13 cellular contexts compared by ENCODE assay signal in genomic region chr5:119286516-119287488, GRCh38.
DNase-seq lines count a peak whose midpoint lies in the region; TF ChIP-seq lines count a peak whose summit lies in the region.
"Had no signal": no experiment of that assay in that cellular context is flagged by ENCODE, and none has a peak within 500 bp of the region (broad histone marks: within the 10 kb centered on the region; RNA-seq: fewer than 3 reads in every experiment).

No MANE protein-coding gene starts in this region.

- H3K36me3 ChIP-seq in OCI-LY1 (ENCODE audit: insufficient read depth, low read length), result peaks cover 19% of the 10 kb centered on the region
- peaks cover 0 to 2% (median 0%) of the 10 kb centered on the region in 5 donors for H3K36me3 ChIP-seq in subcutaneous abdominal adipose tissue (ENCODE audit: control insufficient read depth in 5 of 5, insufficient read depth in 5 of 5, low read length in 5 of 5)

- H3K9me2 ChIP-seq in OCI-LY1 (ENCODE audit: low read depth, low read length), result no peaks in the 10 kb centered on the region

- no peaks in the 10 kb centered on the region for H4K20me1 ChIP-seq in OCI-LY1 (ENCODE audit: insufficient read depth, low read length)

- no peaks in the 10 kb centered on the region for H3K27me3 ChIP-seq in OCI-LY1 (ENCODE audit: insufficient read depth, low read length)
- H3K27me3 ChIP-seq in subcutaneous abdominal adipose tissue (ENCODE audit: control insufficient read depth in 5 of 5, insufficient read depth in 4 of 5, low read length in 5 of 5), result no peaks in the 10 kb centered on the region

- H3K9me3 ChIP-seq in OCI-LY1 (ENCODE audit: low read length), result no peaks in the 10 kb centered on the region
- no peaks in the 10 kb centered on the region for H3K9me3 ChIP-seq in subcutaneous abdominal adipose tissue (ENCODE audit: control insufficient read depth in 5 of 5, low read length in 5 of 5)
- H3K9me3 ChIP-seq: mucosa of descending colon had no signal

- TF ChIP-seq CTCF in OCI-LY1 (IDR thresholded peaks at IDR 0.05; ENCODE audit: low read length) (no peak), chondrocyte (IDR thresholded peaks at IDR 0.05) (no peak)

- peak overlapping the region; percentile 70 for H3K4me3 Mint-ChIP-seq in activated T-cell treated with anti-CD3 and anti-CD28 coated beads, Interleukin-2, amount 50 U/mL, for 24 hours
- no peak overlapping the region for H3K4me3 Mint-ChIP-seq in chondrocyte (ENCODE audit: unreplicated experiment)

- peaks cover 3% of the 10 kb centered on the region for H3K9me3 Mint-ChIP-seq in activated T-cell treated with anti-CD3 and anti-CD28 coated beads, Interleukin-2, amount 50 U/mL, for 24 hours
- no peaks in the 10 kb centered on the region for H3K9me3 Mint-ChIP-seq in chondrocyte (ENCODE audit: low read depth)

- no peaks in the 10 kb centered on the region for H3K27me3 Mint-ChIP-seq in activated T-cell treated with anti-CD3 and anti-CD28 coated beads, Interleukin-2, amount 50 U/mL, for 24 hours
- no peaks in the 10 kb centered on the region for H3K27me3 Mint-ChIP-seq in chondrocyte (ENCODE audit: low read depth)

- peaks cover 96% of the 10 kb centered on the region for H3K79me2 ChIP-seq in OCI-LY1 (ENCODE audit: insufficient read depth, low read length)

- no peak overlapping the region for H2AFZ ChIP-seq in OCI-LY1 (ENCODE audit: low read length)

- DNase-seq in activated T-cell treated with anti-CD3 and anti-CD28 coated beads, Interleukin-2, amount 50 U/mL, for 24 hours, result no peak
- DNase-seq in activated T-cell treated with anti-CD3 and anti-CD28 coated beads, Interleukin-2, amount 50 U/mL, for 1 hour, result no peak
- no peak for DNase-seq in chondrocyte (ENCODE audit: low spot score)
- DNase-seq in glomerular visceral epithelial cell (ENCODE audit: extremely low spot score), result no peak
- no peak for DNase-seq in DMS 273 treated with DMSO at 0.1 percent for 48 hours (lab: John Stamatoyannopoulos, UW)
- no peak for DNase-seq in COLO829 (ENCODE audit: low spot score)
- DNase-seq: activated CD8-positive, alpha-beta memory T cell treated with anti-CD3 and anti-CD28 coated beads, Interleukin-2, amount 50 U/mL, for 48 hours; Kasumi-1; NCI-H446 treated with DMSO at 0.1 percent for 48 hours had no signal

- H3K4me1 ChIP-seq in OCI-LY1 (ENCODE audit: insufficient read depth, low read length, severe bottlenecking) (peaks cover 99% of the 10 kb centered on the region), subcutaneous abdominal adipose tissue (ENCODE audit: control insufficient read depth in 5 of 5, insufficient read depth in 5 of 5, low read length in 5 of 5) (peaks cover 7 to 63% (median 49%) of the 10 kb centered on the region in 5 donors)

- H3K4me2 ChIP-seq in OCI-LY1 (ENCODE audit: low read length), result peak overlapping the region; percentile 41

- H3F3A ChIP-seq in OCI-LY1 (ENCODE audit: insufficient read depth, low read length), result no peaks in the 10 kb centered on the region

- H3K9ac ChIP-seq in OCI-LY1 (ENCODE audit: low read length) (no peak overlapping the region), subcutaneous abdominal adipose tissue (ENCODE audit: low read length in 5 of 5) (no peak overlapping the region)

- H3K27ac Mint-ChIP-seq in activated T-cell treated with anti-CD3 and anti-CD28 coated beads, Interleukin-2, amount 50 U/mL, for 24 hours, result peak overlapping the region; percentile 97
- H3K27ac Mint-ChIP-seq in chondrocyte (ENCODE audit: unreplicated experiment), result peak overlapping the region; percentile 43

- H3K4me3 ChIP-seq in OCI-LY1 (ENCODE audit: low read depth, low read length, poor library complexity, severe bottlenecking) (no peak overlapping the region), subcutaneous abdominal adipose tissue (ENCODE audit: low read depth in 1 of 5, low read length in 5 of 5) (no peak overlapping the region)
- H3K4me3 ChIP-seq: coronary artery, mucosa of descending colon had no signal

- peaks cover 62% of the 10 kb centered on the region for H3K36me3 Mint-ChIP-seq in activated T-cell treated with anti-CD3 and anti-CD28 coated beads, Interleukin-2, amount 50 U/mL, for 24 hours (ENCODE audit: low read depth)
- no peaks in the 10 kb centered on the region for H3K36me3 Mint-ChIP-seq in chondrocyte (ENCODE audit: low read depth)

- peaks cover 98% of the 10 kb centered on the region for H3K4me1 Mint-ChIP-seq in activated T-cell treated with anti-CD3 and anti-CD28 coated beads, Interleukin-2, amount 50 U/mL, for 24 hours (ENCODE audit: low read depth)
- H3K4me1 Mint-ChIP-seq in chondrocyte (ENCODE audit: low read depth), result peaks cover 76% of the 10 kb centered on the region

- peak overlapping the region; percentile 22 for H3K27ac ChIP-seq in OCI-LY1 (ENCODE audit: low read depth, low read length, poor library complexity, severe bottlenecking)
- H3K27ac ChIP-seq in subcutaneous abdominal adipose tissue (ENCODE audit: low read depth, low read length), result peak overlapping the region; percentile 13
